ENCODE assay signal across 8 cellular contexts in the genomic region with DNA sequence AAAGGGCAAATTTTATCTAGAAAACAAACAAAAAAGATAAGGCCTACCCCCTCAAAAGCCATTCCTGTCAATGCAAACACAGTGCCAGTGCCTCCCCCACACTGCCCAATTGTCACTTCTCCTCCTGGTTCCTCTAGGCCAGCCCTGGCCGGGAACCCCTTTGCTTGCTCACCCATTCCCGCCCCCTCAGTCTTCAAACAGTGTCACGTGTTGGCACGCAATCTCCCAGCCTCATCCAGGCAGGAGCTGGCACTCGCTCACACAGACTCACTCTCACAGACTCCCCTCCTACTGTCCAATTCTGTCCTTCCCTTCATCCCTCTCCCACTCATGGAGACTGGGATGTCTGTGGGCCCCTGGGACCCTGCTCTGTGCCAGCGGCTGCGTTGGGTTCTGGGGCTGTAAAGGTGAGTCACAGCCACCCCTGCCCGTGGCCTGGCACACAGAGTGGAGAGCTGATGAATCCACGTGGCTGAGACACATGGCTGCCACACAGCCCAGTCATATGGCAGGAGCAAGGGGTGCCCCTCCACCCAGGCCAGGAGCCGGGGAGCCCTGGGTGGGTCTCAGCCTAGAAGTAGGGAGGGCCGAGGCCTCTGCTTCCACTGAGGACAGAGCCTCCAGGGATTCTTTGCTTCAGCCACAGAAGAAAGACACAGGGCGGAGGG. TPM values are rescaled to one million over a fixed set of nuclear protein-coding genes. Genes with fewer than 3 reads are reported as not detected.
DNase-seq lines count a peak whose midpoint lies in the region; ATAC-seq and TF ChIP-seq lines count a peak whose summit lies in the region.

No MANE protein-coding gene starts in this region.

- H2AK5ac ChIP-seq in IMR-90 (ENCODE audit: low read depth, low read length): peak overlapping the region; percentile 92

- H4K20me1 ChIP-seq in IMR-90 (ENCODE audit: insufficient read depth, low read length): no peaks in the 10 kb centered on the region

- peak overlapping the region; percentile 77 for H3K23ac ChIP-seq in IMR-90 (ENCODE audit: low read depth, low read length)

- peak overlapping the region; percentile 98 for H2BK120ac ChIP-seq in IMR-90 (ENCODE audit: low read depth, low read length)

- H4K91ac ChIP-seq in IMR-90 (ENCODE audit: insufficient read depth, low read depth, low read length): peak overlapping the region; percentile 93

- CTCF ChIA-PET in BJ (lab: Yijun Ruan, JAX) (interaction anchor here (0.8 to 1.5 kb wide), 3 partner anchors 14 to 25 kb away, joined by 3 to 12 read pairs (median 3); no protein-coding TSS in a partner anchor), IMR-90 (lab: Yijun Ruan, JAX) (interaction anchor here (0.6 to 2.1 kb wide), 4 partner anchors 8 to 966 kb away, joined by 3 to 7 read pairs (median 4); no protein-coding TSS in a partner anchor)

- TF ChIP-seq EP300 in suprapubic skin (IDR thresholded peaks at IDR 0.05): no peak

- 0 out of 2 replicates have a peak, but pooled peaks have one; percentile 7 for TF ChIP-seq CTCF in BJ (IDR thresholded peaks at IDR 0.05; ENCODE audit: insufficient read depth, low read depth, low read length)
- TF ChIP-seq CTCF in IMR-90 (conservative IDR thresholded peaks at IDR 0.05; ENCODE audit: low read depth, low read length): no peak
- no peak for TF ChIP-seq CTCF in suprapubic skin (IDR thresholded peaks at IDR 0.05)

- dilution Hi-C loops in IMR-90 (cut with HindIII; ENCODE audit: low sequenced_read_pairs, unreplicated experiment): no loop called here

- H3K14ac ChIP-seq in IMR-90 (replicated peaks; ENCODE audit: low read depth, low read length): peak overlapping the region; percentile 87

- H2BK5ac ChIP-seq in IMR-90 (ENCODE audit: low read depth, low read length, poor library complexity, severe bottlenecking): peak overlapping the region; percentile 98

- H3K27ac ChIP-seq in IMR-90 (ENCODE audit: insufficient read depth, low read length): peak overlapping the region; percentile 90
- H3K27ac ChIP-seq in suprapubic skin: peak overlapping the region; percentile 73

- no TSS peak for BruUV-seq in IMR-90 (replicated peaks; lab: Mats Ljungman, UMichigan)

- intact Hi-C loops in IMR-90 (cut with micrococcal nuclease): no loop called here

- H2AFZ ChIP-seq in IMR-90 (replicated peaks; ENCODE audit: low read length, poor library complexity): peak overlapping the region; percentile 82

- peak overlapping the region; percentile 73; the same call in 2 of the 3 replicates for H2BK15ac ChIP-seq in IMR-90 (ENCODE audit: low read depth, low read length)

- H3K18ac ChIP-seq in IMR-90 (ENCODE audit: low read depth, low read length): peak overlapping the region; percentile 65

- DNase-seq in BJ (ENCODE audit: low read depth) (no peak), IMR-90 (peak; percentile 94), amniotic stem cell (lab: John Stamatoyannopoulos, UW) (peak; percentile 49), kidney glomerular epithelial cell (lab: John Stamatoyannopoulos, UW) (peak; percentile 36), suprapubic skin (ENCODE audit: low spot score in 2 of 2) (peak in 1 of 2 donors; percentile 93), NCI-H524 treated with DMSO at 0.1 percent for 48 hours (lab: John Stamatoyannopoulos, UW) (no peak)
- DNase-seq in NK-92 treated with Interleukin-12 subunit alpha and Interleukin-12 subunit beta, amount 100 ng/mL, for 24 hours (lab: John Stamatoyannopoulos, UW): no peak
- no peak for DNase-seq in stimulated activated CD4-positive, alpha-beta T cell treated with anti-CD3 and anti-CD28 coated beads, Interleukin-4, amount 100 ng/mL, for 4 hours

- in situ Hi-C loops in IMR-90 (cut with MboI; ENCODE audit: low sequenced_read_pairs): no loop called here

- H3K79me1 ChIP-seq in IMR-90 (ENCODE audit: low read depth in 1 of 2, low read length in 2 of 2): peaks cover 10 to 64% of the 10 kb centered on the region in 2 experiments; a peak in 3 of 4 replicates

- H2AK9ac ChIP-seq in IMR-90 (replicated peaks; ENCODE audit: low read depth, low read length, poor library complexity): peak overlapping the region; percentile 99

- H3K9ac ChIP-seq in IMR-90 (ENCODE audit: low read depth, low read length): peak overlapping the region; percentile 12; the same call in 1 of the 2 replicates

- peaks cover 51% of the 10 kb centered on the region for H3K9me1 ChIP-seq in IMR-90 (ENCODE audit: insufficient read depth, low read length)

- 25% methylated on average over 7 of the region's 12 CpGs; no CpG with 5 or more reads in 1 of the 2 experiments for WGBS in IMR-90 (ENCODE audit: extremely low coverage in 2 of 2, insufficient read length in 1 of 2), 2 experiments
- WGBS in suprapubic skin: 30% methylated on average over 12 of the region's 12 CpGs

- H3K4me2 ChIP-seq in IMR-90 (ENCODE audit: low read depth, low read length): peak overlapping the region; percentile 26; the same call in 1 of the 2 replicates

- peak overlapping the region; percentile 43 to 86 for H4K8ac ChIP-seq in IMR-90 (ENCODE audit: low read depth in 2 of 2, low read length in 2 of 2)

- H3K36me3 ChIP-seq in BJ (ENCODE audit: control insufficient read depth, insufficient read depth, low read length): no peaks in the 10 kb centered on the region; the same call in none of the 2 replicates
- peaks cover 8% of the 10 kb centered on the region; the same call in 1 of the 2 replicates for H3K36me3 ChIP-seq in IMR-90 (ENCODE audit: control insufficient read depth, insufficient read depth, low read length)
- H3K36me3 ChIP-seq in suprapubic skin: peaks cover 27% of the 10 kb centered on the region

- peak overlapping the region; percentile 67 for H4K5ac ChIP-seq in IMR-90 (ENCODE audit: low read depth, low read length)

- POLR2A ChIA-PET in BJ (lab: Charles Lee) (interaction anchor here (1.2 kb wide), 1 partner anchor 8 kb away, joined by 5 read pairs; no protein-coding TSS in a partner anchor), IMR-90 (lab: Charles Lee; ENCODE audit: unreplicated experiment) (interaction anchor here (0.8 kb wide), 1 partner anchor 58 kb away, joined by 3 read pairs; no protein-coding TSS in a partner anchor)

- peak; percentile 44 for ATAC-seq in IMR-90 (ENCODE audit: low read depth)

- H3K4ac ChIP-seq in IMR-90 (ENCODE audit: low read depth, low read length): peak overlapping the region; percentile 96

- TF ChIP-seq RAD21 in IMR-90 (IDR thresholded peaks at IDR 0.05; ENCODE audit: low read length): no peak; the same call in 1 of the 2 replicates

- H3K4me1 ChIP-seq in IMR-90 (ENCODE audit: control insufficient read depth, insufficient read depth, low read length) (peaks cover 51% of the 10 kb centered on the region), suprapubic skin (peaks cover 58% of the 10 kb centered on the region)

- H3K4me3 ChIP-seq in BJ (ENCODE audit: low read depth, low read length) (no peak overlapping the region), IMR-90 (ENCODE audit: insufficient read depth, low read depth, low read length) (no peak overlapping the region), suprapubic skin (no peak overlapping the region)

- no peaks in the 10 kb centered on the region for H3K9me3 ChIP-seq in IMR-90 (ENCODE audit: control insufficient read depth, insufficient read depth, low read length)
- H3K9me3 ChIP-seq in suprapubic skin: no peaks in the 10 kb centered on the region

- peak overlapping the region; percentile 87 for H2BK20ac ChIP-seq in IMR-90 (ENCODE audit: low read depth, low read length)

- no peaks in the 10 kb centered on the region for H3K27me3 ChIP-seq in BJ (ENCODE audit: control insufficient read depth, insufficient read depth, low read length)
- no peaks in the 10 kb centered on the region for H3K27me3 ChIP-seq in IMR-90 (ENCODE audit: control insufficient read depth, insufficient read depth, low read length)
- no peaks in the 10 kb centered on the region for H3K27me3 ChIP-seq in suprapubic skin

- H3K56ac ChIP-seq in IMR-90 (ENCODE audit: extremely low read depth, insufficient read depth, low read length): 0 out of 2 replicates have a peak overlapping the region, but pooled peaks have one; percentile 5

- TF ChIP-seq POLR2A in IMR-90 (IDR thresholded peaks at IDR 0.05; ENCODE audit: low read depth, low read length) (peak; percentile 50; the same call in 1 of the 2 replicates), suprapubic skin (IDR thresholded peaks at IDR 0.05) (no peak)

TF ChIP-seq in IMR-90, 13 proteins besides CTCF, POLR2A, EP300 and RAD21 (continues in another document):
- no peak for TF ChIP-seq SMC3 (IDR thresholded peaks at IDR 0.05; ENCODE audit: low read depth, low read length)
- TF ChIP-seq ELK1 (IDR thresholded peaks at IDR 0.05; ENCODE audit: borderline replicate concordance, low read depth, low read length): no peak
- peak; percentile 69; the same call in 1 of the 2 replicates for TF ChIP-seq MAZ (IDR thresholded peaks at IDR 0.05; ENCODE audit: borderline replicate concordance, low read depth, low read length)
- TF ChIP-seq MAFK (IDR thresholded peaks at IDR 0.05; ENCODE audit: low read depth, low read length): no peak
- TF ChIP-seq USF2 (IDR thresholded peaks at IDR 0.05; ENCODE audit: low read depth, low read length): peak; percentile 95
- TF ChIP-seq MXI1 (IDR thresholded peaks at IDR 0.05; ENCODE audit: borderline replicate concordance, low read depth, low read length): no peak
- peak; percentile 65 for TF ChIP-seq CEBPB (IDR thresholded peaks at IDR 0.05; ENCODE audit: low read depth, low read length)
- no peak for TF ChIP-seq RCOR1 (IDR thresholded peaks at IDR 0.05; ENCODE audit: insufficient replicate concordance, low read length)

RNA-seq across cellular contexts. Expression of gene VAC14, which starts 54.8 kb away (rescaled TPM):
- polyA plus RNA-seq in BJ (2011; rRNA removed) (30.4 and 50.7 TPM in 2 replicates), IMR-90 (2012; rRNA removed) (40.2 and 48.3 TPM in 2 replicates)
- 34.1 and 47.5 TPM in 2 replicates for polyA minus RNA-seq in BJ (2011; rRNA and poly(A)+ RNA removed)
- total RNA-seq in IMR-90 (2012; rRNA removed) (18.3 and 21.1 TPM in 2 replicates), suprapubic skin (10 to 100 TPM; 39.5 to 65.5 (median 45.4) TPM)
- polyA plus RNA-seq in IMR-90 (2012; cell fraction: cytosol; rRNA removed): 29.7 and 39.3 TPM in 2 replicates
- 29.2 and 68.0 TPM in 2 replicates for polyA plus RNA-seq in IMR-90 (2012; cell fraction: nucleus; rRNA removed; ENCODE audit: low replicate concordance)

Comparison
In these comparisons a context has a peak if more than half of its experiments do, and no peak if none do; other contexts are left out.
1. DNase-seq: peak in IMR-90 (single experiment), amniotic stem cell (single experiment) and kidney glomerular epithelial cell (single experiment); none in BJ (single experiment), NCI-H524 treated with DMSO at 0.1 percent for 48 hours (single experiment), NK-92 treated with Interleukin-12 subunit alpha and Interleukin-12 subunit beta, amount 100 ng/mL, for 24 hours (single experiment) and stimulated activated CD4-positive, alpha-beta T cell treated with anti-CD3 and anti-CD28 coated beads, Interleukin-4, amount 100 ng/mL, for 4 hours (0 of 2).